ENCODE assay signal across 34 cellular contexts in genomic region chr3:101970212-101970611, GRCh38.
DNase-seq lines count a peak whose midpoint lies in the region; ATAC-seq, FAIRE-seq and TF ChIP-seq lines count a peak whose summit lies in the region.
"Had no signal": no experiment of that assay in that cellular context is flagged by ENCODE, and none has a peak within 500 bp of the region (broad histone marks: within the 10 kb centered on the region; RNA-seq: fewer than 3 reads in every experiment).

No MANE protein-coding gene starts in this region.

- WGBS in HepG2 (ENCODE audit: low lambda C conversion rate) = 48% methylated on average over 4 of the region's 4 CpGs
- 80% methylated on average over 4 of the region's 4 CpGs for WGBS in right lobe of liver (ENCODE audit: insufficient coverage, low coverage, low lambda C conversion rate, missing lambda C conversion rate)
- 77% methylated on average over 4 of the region's 4 CpGs for WGBS in A549 (ENCODE audit: missing lambda C conversion rate)
- 0% methylated on average over 1 of the region's 4 CpGs for WGBS in K562 (ENCODE audit: insufficient coverage, low coverage, missing lambda C conversion rate)

- H3K4me2 ChIP-seq in HepG2 (ENCODE audit: low read depth, low read length) (no peak overlapping the region), A549 (no peak overlapping the region), K562 (ENCODE audit: insufficient read depth, low read length) (no peak overlapping the region)
- H3K4me2 ChIP-seq: BLaER1; BLaER1 treated with 17β-estradiol and CSF1 and Interleukin-3, amounts not matched to agents 10 nM and 100 nM had no signal

- no peak overlapping the region for H3K4me3 ChIP-seq in HepG2 (replicated peaks in 1 of 3; ENCODE audit: insufficient read depth in 1 of 3, low read depth in 2 of 3, low read length in 3 of 3)
- no peak overlapping the region for H3K4me3 ChIP-seq in right lobe of liver
- H3K4me3 ChIP-seq in A549 = no peak overlapping the region
- no peak overlapping the region for H3K4me3 ChIP-seq in K562
- H3K4me3 ChIP-seq: BLaER1; BLaER1 treated with 17β-estradiol and CSF1 and Interleukin-3, amounts not matched to agents 10 nM and 100 nM had no signal

- CTCF ChIA-PET in HepG2 (lab: Yijun Ruan, JAX; ENCODE audit: low intra/inter-chr PET ratio, low total read pairs) (no interaction called here), A549 (lab: Yijun Ruan, JAX) (no interaction called here), K562 (lab: Yijun Ruan, JAX; ENCODE audit: low intra/inter-chr PET ratio) (no interaction called here)

- no TSS peak for BruUV-seq in HepG2 (replicated peaks; lab: Mats Ljungman, UMichigan)
- no TSS peak for BruUV-seq in K562 (replicated peaks; lab: Mats Ljungman, UMichigan)

- DNase-seq in HepG2 (ENCODE audit: low spot score) (no peak), right lobe of liver (no peak), A549 (ENCODE audit: low read depth in 1 of 2, low spot score in 1 of 2) (no peak), K562 (ENCODE audit: extremely low read depth in 1 of 4, low spot score in 3 of 4) (no peak), T-helper 17 cell (no peak)
- DNase-seq in naive thymus-derived CD8-positive, alpha-beta T cell = no peak
- DNase-seq: 8988T; ACHN; AML-193; C1 segment of cervical spinal cord; Calu3; CD4-positive, alpha-beta memory T cell; CD4-positive, alpha-beta T cell; CD4-positive, CD25-positive, alpha-beta regulatory T cell; CD8-positive, alpha-beta memory T cell; CD8-positive, alpha-beta T cell; COR-L47; DMS 273 treated with DMSO at 0.1 percent for 48 hours; DMS153; DMS53; DMS79; DMS79 treated with DMSO at 0.1 percent for 48 hours; DND-41; EL had no signal

- H3K9me3 Mint-ChIP-seq in naive thymus-derived CD8-positive, alpha-beta T cell = peaks cover 0 to 26% (median 6%) of the 10 kb centered on the region in 9 donors

- no peak overlapping the region for H3K9ac ChIP-seq in HepG2 (ENCODE audit: insufficient read depth, low read depth, low read length)
- no peak overlapping the region for H3K9ac ChIP-seq in K562 (ENCODE audit: insufficient read depth in 1 of 2, low read depth in 2 of 2, low read length in 2 of 2)
- H3K9ac ChIP-seq: BLaER1; BLaER1 treated with 17β-estradiol and CSF1 and Interleukin-3, amounts not matched to agents 10 nM and 100 nM had no signal

- ATAC-seq in HepG2 (no peak), right lobe of liver (no peak), A549 (no peak), K562 (no peak), T-helper 17 cell (no peak)
- ATAC-seq in naive thymus-derived CD8-positive, alpha-beta T cell = no peak
- ATAC-seq: CD8-positive, alpha-beta T cell had no signal

- H3K9me3 ChIP-seq in HepG2 (ENCODE audit: low read length) (no peaks in the 10 kb centered on the region), right lobe of liver (no peaks in the 10 kb centered on the region), A549 (no peaks in the 10 kb centered on the region), K562 (replicated peaks; ENCODE audit: control insufficient read depth, insufficient read depth, low read depth, low read length) (no peaks in the 10 kb centered on the region), T-helper 17 cell (ENCODE audit: control insufficient read depth, low read length, poor library complexity, severe bottlenecking) (no peaks in the 10 kb centered on the region)
- H3K9me3 ChIP-seq: BE2C, Caco-2 had no signal

- intact Hi-C loops in HepG2 (cut with micrococcal nuclease; ENCODE audit: unreplicated experiment) (no loop called here), right lobe of liver (cut with DNase I) (no loop called here), K562 (cut with micrococcal nuclease) (no loop called here)

- no peaks in the 10 kb centered on the region for H4K20me1 ChIP-seq in HepG2 (ENCODE audit: insufficient read depth, low read length)
- H4K20me1 ChIP-seq in K562 (replicated peaks; ENCODE audit: control insufficient read depth, insufficient read depth, low read length) = no peaks in the 10 kb centered on the region
- H4K20me1 ChIP-seq: BLaER1; BLaER1 treated with 17β-estradiol and CSF1 and Interleukin-3, amounts not matched to agents 10 nM and 100 nM had no signal

- FAIRE-seq in HepG2 (lab: Jason Lieb, UNC) (no peak), A549 (lab: Jason Lieb, UNC) (no peak), K562 (lab: Jason Lieb, UNC) (no peak)
- FAIRE-seq: A204.1, D721Med had no signal

- H3K27me3 ChIP-seq in HepG2 (ENCODE audit: control insufficient read depth in 1 of 2, insufficient read depth in 2 of 2, low read length in 2 of 2) (no peaks in the 10 kb centered on the region), right lobe of liver (no peaks in the 10 kb centered on the region), K562 (ENCODE audit: control insufficient read depth in 2 of 2, insufficient read depth in 2 of 2, low read length in 2 of 2) (no peaks in the 10 kb centered on the region)
- H3K27me3 ChIP-seq: BE2C, BLaER1 had no signal

- no peaks in the 10 kb centered on the region for H3K9me1 ChIP-seq in K562 (ENCODE audit: control insufficient read depth, insufficient read depth, low read length)

- H3K4me1 ChIP-seq in HepG2 (ENCODE audit: insufficient read depth, low read length) = no peaks in the 10 kb centered on the region
- H3K4me1 ChIP-seq in right lobe of liver = no peaks in the 10 kb centered on the region
- no peaks in the 10 kb centered on the region for H3K4me1 ChIP-seq in A549
- H3K4me1 ChIP-seq in K562 (replicated peaks in 1 of 2; ENCODE audit: control insufficient read depth in 2 of 2, insufficient read depth in 2 of 2, low read length in 2 of 2) = no peaks in the 10 kb centered on the region
- H3K4me1 ChIP-seq: BE2C, BLaER1, Caco-2 had no signal

- H3K36me3 Mint-ChIP-seq in T-helper 17 cell (ENCODE audit: low read depth) = peaks cover 4% of the 10 kb centered on the region
- peaks cover 0 to 14% (median 10%) of the 10 kb centered on the region in 3 donors for H3K36me3 Mint-ChIP-seq in naive thymus-derived CD8-positive, alpha-beta T cell
- H3K36me3 Mint-ChIP-seq: CD4-positive, CD25-positive, alpha-beta regulatory T cell; CD8-positive, alpha-beta T cell had no signal

- no peaks in the 10 kb centered on the region for H3K79me2 ChIP-seq in HepG2 (ENCODE audit: insufficient read depth, low read length)
- H3K79me2 ChIP-seq in K562 (ENCODE audit: control insufficient read depth, insufficient read depth, low read length) = no peaks in the 10 kb centered on the region

- H3K27ac ChIP-seq in HepG2 (ENCODE audit: extremely low read length, insufficient read depth, low read length) = no peak overlapping the region
- H3K27ac ChIP-seq in right lobe of liver = no peak overlapping the region
- H3K27ac ChIP-seq in A549 = no peak overlapping the region
- no peak overlapping the region for H3K27ac ChIP-seq in K562 (ENCODE audit: extremely low read depth, low read depth, low read length)
- H3K27ac ChIP-seq: 22Rv1; BLaER1; BLaER1 treated with 17β-estradiol and CSF1 and Interleukin-3, amounts not matched to agents 10 nM and 100 nM; C4-2B had no signal

- TF ChIP-seq RAD21 in HepG2 (CRISPR knock-in tag; IDR thresholded peaks at IDR 0.05) = no peak
- TF ChIP-seq RAD21 in A549 (conservative IDR thresholded peaks at IDR 0.05 in 1 of 2, IDR thresholded peaks at IDR 0.05 in 1 of 2) = no peak
- TF ChIP-seq RAD21 in K562 (CRISPR knock-in tag; conservative IDR thresholded peaks at IDR 0.05 in 1 of 2, IDR thresholded peaks at IDR 0.05 in 1 of 2) = no peak

- POLR2A ChIA-PET in HepG2 (lab: Yijun Ruan, JAX) = no interaction called here
- POLR2A ChIA-PET in A549 (lab: Yijun Ruan, JAX) = no interaction called here
- POLR2A ChIA-PET in K562 (lab: Yijun Ruan, JAX) = interaction anchor here (0.6 to 1.0 kb wide), 2 partner anchors 33 to 297 kb away, joined by 3 read pairs; no protein-coding TSS in a partner anchor
- POLR2A ChIA-PET in naive thymus-derived CD8-positive, alpha-beta T cell (lab: Charles Lee) = interaction anchor here (0.7 kb wide), 1 partner anchor 11 kb away, joined by 3 read pairs; no protein-coding TSS in a partner anchor

- H3K4me1 Mint-ChIP-seq in T-helper 17 cell = peaks cover 7% of the 10 kb centered on the region
- H3K4me1 Mint-ChIP-seq in naive thymus-derived CD8-positive, alpha-beta T cell = peaks cover 7 to 15% (median 12%) of the 10 kb centered on the region in 4 donors

- H3K27ac Mint-ChIP-seq in T-helper 17 cell = no peak overlapping the region
- peak overlapping the region in 1 of 10 donors; percentile 0 for H3K27ac Mint-ChIP-seq in naive thymus-derived CD8-positive, alpha-beta T cell
- H3K27ac Mint-ChIP-seq: B cell; CD14-positive monocyte; CD4-positive, alpha-beta memory T cell; CD4-positive, alpha-beta T cell; CD8-positive, alpha-beta memory T cell; CD8-positive, alpha-beta T cell had no signal

- in situ Hi-C loops in HepG2 (cut with HindIII; ENCODE audit: extremely low pct_ligation_motif_present, low pct_unique_long_range_greater_than_20kb) (no loop called here), K562 (cut with MboI) (no loop called here)

- TF ChIP-seq POLR2A in HepG2 (IDR thresholded peaks at IDR 0.05; ENCODE audit: insufficient read depth in 1 of 2, low read depth in 2 of 2, low read length in 2 of 2) (no peak), right lobe of liver (IDR thresholded peaks at IDR 0.05) (no peak), A549 (IDR thresholded peaks at IDR 0.05; ENCODE audit: low read length) (no peak), K562 (conservative IDR thresholded peaks at IDR 0.05) (no peak)

- TF ChIP-seq CTCF in HepG2 (CRISPR knock-in tag; IDR thresholded peaks at IDR 0.05) (no peak), right lobe of liver (IDR thresholded peaks at IDR 0.05) (no peak), A549 (IDR thresholded peaks at IDR 0.05) (no peak), K562 (IDR thresholded peaks at IDR 0.05 in 2 of 3, conservative IDR thresholded peaks at IDR 0.05 in 1 of 3; ENCODE audit: insufficient read depth in 2 of 3, low read depth in 1 of 3, low read length in 3 of 3) (no peak)

- H3K36me3 ChIP-seq in HepG2 (replicated peaks in 1 of 2; ENCODE audit: control insufficient read depth in 1 of 2, insufficient read depth in 2 of 2, low read length in 2 of 2) (no peaks in the 10 kb centered on the region), right lobe of liver (no peaks in the 10 kb centered on the region), K562 (ENCODE audit: control insufficient read depth, insufficient read depth, low read length) (no peaks in the 10 kb centered on the region)
- H3K36me3 ChIP-seq: BE2C, BLaER1 had no signal

- TF ChIP-seq EP300 in HepG2 (IDR thresholded peaks at IDR 0.05; ENCODE audit: low read depth in 2 of 2, low read length in 2 of 2) (no peak), HepG2 (CRISPR knock-in tag; IDR thresholded peaks at IDR 0.05; ENCODE audit: borderline replicate concordance) (no peak), A549 (IDR thresholded peaks at IDR 0.05) (no peak), K562 (IDR thresholded peaks at IDR 0.05; ENCODE audit: low read length) (no peak)

- H3K27me3 Mint-ChIP-seq in T-helper 17 cell = no peaks in the 10 kb centered on the region
- H3K27me3 Mint-ChIP-seq in naive thymus-derived CD8-positive, alpha-beta T cell = no peaks in the 10 kb centered on the region
- H3K27me3 Mint-ChIP-seq: B cell; CD4-positive, alpha-beta T cell; CD4-positive, CD25-positive, alpha-beta regulatory T cell; CD8-positive, alpha-beta memory T cell had no signal

- no peak overlapping the region for H3K4me3 Mint-ChIP-seq in T-helper 17 cell
- H3K4me3 Mint-ChIP-seq in naive thymus-derived CD8-positive, alpha-beta T cell = no peak overlapping the region
- H3K4me3 Mint-ChIP-seq: B cell; CD14-positive monocyte; CD4-positive, alpha-beta memory T cell; CD4-positive, alpha-beta T cell; CD4-positive, CD25-positive, alpha-beta regulatory T cell; CD8-positive, alpha-beta memory T cell; CD8-positive, alpha-beta T cell had no signal

- no peak overlapping the region for H2AFZ ChIP-seq in HepG2 (ENCODE audit: low read length)
- no peak overlapping the region for H2AFZ ChIP-seq in K562 (ENCODE audit: low read depth, low read length)

Comparison
In these comparisons a context has a peak if more than half of its experiments do, and no peak if none do; other contexts are left out.
1. POLR2A ChIA-PET loops: an anchor here in K562 (0.6 to 1.0 kb wide) and naive thymus-derived CD8-positive, alpha-beta T cell (0.7 kb wide); none called in HepG2 and A549.
2. Of the 241 proteins assayed by ChIP-seq in both HepG2 and K562: peak only in HepG2: MAFK; only in K562: none; in both: none; in neither: 240.